1 cellular context compared by ENCODE assay signal in genomic region chr12:123250471-123251383, GRCh38.
TF ChIP-seq lines count a peak whose summit lies in the region.

No MANE protein-coding gene starts in this region.

TF ChIP-seq in SK-N-SH treated with all-trans-retinoic acid at 6 μM for 48 hours, 23 proteins besides CTCF, POLR2A, EP300 and RAD21 (continued from another document):
- TF ChIP-seq TSHZ2 (CRISPR knock-in tag; IDR thresholded peaks at IDR 0.05) (no peak), GLIS3 (CRISPR knock-in tag; IDR thresholded peaks at IDR 0.05) (no peak), ZNF565 (CRISPR knock-in tag; conservative IDR thresholded peaks at IDR 0.05; ENCODE audit: low read depth) (no peak), ISL1 (CRISPR knock-in tag; IDR thresholded peaks at IDR 0.05) (no peak)
